ENCODE assay signal across 11 cellular contexts in genomic region chr17:59643159-59643857, GRCh38. TPM values are rescaled to one million over a fixed set of nuclear protein-coding genes. Genes with fewer than 3 reads are reported as not detected.
A peak's percentile ranks its signal among the peaks of the same experiment; 100 is the strongest.
DNase-seq lines count a peak whose midpoint lies in the region; ATAC-seq and TF ChIP-seq lines count a peak whose summit lies in the region.
"Had no signal": no experiment of that assay in that cellular context is flagged by ENCODE, and none has a peak within 500 bp of the region (broad histone marks: within the 10 kb centered on the region; RNA-seq: fewer than 3 reads in every experiment).

No MANE protein-coding gene starts in this region.

- no CpG with 5 or more reads among the region's 4 CpGs for WGBS in mesendoderm (ENCODE audit: extremely low coverage, insufficient coverage, low lambda C conversion rate)

- peak overlapping the region in 4 of 5 experiments; percentile 26 to 60 (median 32) for H3K27ac Mint-ChIP-seq in brain
- H3K27ac Mint-ChIP-seq in activated CD8-positive, alpha-beta T cell treated with anti-CD3 and anti-CD28 coated beads, Interleukin-2, amount 10 ng/mL, durations not matched to agents 7 days and 5 days: no peak overlapping the region

- no peak overlapping the region for H2BK120ac ChIP-seq in mesendoderm (ENCODE audit: low read depth, low read length)

- no peaks in the 10 kb centered on the region for H3K9me3 ChIP-seq in BLaER1

- H3K27ac ChIP-seq in BLaER1: peak overlapping the region; percentile 84
- H3K27ac ChIP-seq in mesendoderm (ENCODE audit: low read depth, low read length): no peak overlapping the region
- H3K27ac ChIP-seq: HL-60 had no signal

- peaks cover 32% of the 10 kb centered on the region for H3K36me3 ChIP-seq in BLaER1
- no peaks in the 10 kb centered on the region for H3K36me3 ChIP-seq in mesendoderm (ENCODE audit: control insufficient read depth, insufficient read depth, low read length)

- CTCF ChIA-PET in activated CD8-positive, alpha-beta T cell treated with anti-CD3 and anti-CD28 coated beads, Interleukin-2, amount 10 ng/mL, durations not matched to agents 7 days and 5 days (lab: Charles Lee): interaction anchor here (0.9 to 2.2 kb wide), 8 partner anchors 8 to 394 kb away, joined by 3 to 7 read pairs (median 3); partner anchors contain the start of gene CLTC

- H3K4me2 ChIP-seq in BLaER1 (peak overlapping the region; percentile 96), mesendoderm (ENCODE audit: low read length) (no peak overlapping the region)

- H4K5ac ChIP-seq in mesendoderm (ENCODE audit: low read length): no peak overlapping the region

- H2BK15ac ChIP-seq in mesendoderm (replicated peaks; ENCODE audit: low read depth): no peak overlapping the region

- H2BK5ac ChIP-seq in mesendoderm (ENCODE audit: low read length): no peak overlapping the region

- TF ChIP-seq CTCF in brain (conservative IDR thresholded peaks at IDR 0.05): no peak

- H3K27me3 ChIP-seq in BLaER1: no peaks in the 10 kb centered on the region
- H3K27me3 ChIP-seq in mesendoderm (ENCODE audit: insufficient read depth, low read length, poor library complexity): no peaks in the 10 kb centered on the region

- H4K20me1 ChIP-seq in BLaER1: peaks cover 5% of the 10 kb centered on the region

- no peak overlapping the region for H3K23ac ChIP-seq in mesendoderm (ENCODE audit: low read length)

- peaks cover 2% of the 10 kb centered on the region for H3K79me1 ChIP-seq in mesendoderm (ENCODE audit: low read length)

- H2AK5ac ChIP-seq in mesendoderm (ENCODE audit: low read length): no peak overlapping the region

- H3K4ac ChIP-seq in mesendoderm (ENCODE audit: low read depth, low read length): no peak overlapping the region

- H4K8ac ChIP-seq in mesendoderm (ENCODE audit: low read depth, low read length): no peak overlapping the region

- H3K9me3 Mint-ChIP-seq in brain: no peaks in the 10 kb centered on the region
- H3K9me3 Mint-ChIP-seq in activated CD8-positive, alpha-beta T cell treated with anti-CD3 and anti-CD28 coated beads, Interleukin-2, amount 10 ng/mL, durations not matched to agents 7 days and 5 days (ENCODE audit: insufficient read depth): no peaks in the 10 kb centered on the region

- POLR2A ChIA-PET in activated CD8-positive, alpha-beta T cell treated with anti-CD3 and anti-CD28 coated beads, Interleukin-2, amount 10 ng/mL, durations not matched to agents 7 days and 5 days (lab: Charles Lee): interaction anchor here (3.1 kb wide), 1 partner anchor 24 kb away, joined by 18 read pairs; the partner anchor contains the start of gene CLTC

- no peak overlapping the region for H3K4me3 Mint-ChIP-seq in brain
- no peak overlapping the region for H3K4me3 Mint-ChIP-seq in activated CD8-positive, alpha-beta T cell treated with anti-CD3 and anti-CD28 coated beads, Interleukin-2, amount 10 ng/mL, durations not matched to agents 7 days and 5 days

- ATAC-seq in activated CD8-positive, alpha-beta T cell treated with anti-CD3 and anti-CD28 coated beads, Interleukin-2, amount 10 ng/mL, durations not matched to agents 7 days and 5 days: no peak
- ATAC-seq in GM21381 (IDR thresholded peaks at IDR 0.05; ENCODE audit: unreplicated experiment): no peak

- H3K4me1 ChIP-seq in BLaER1: peaks cover 88% of the 10 kb centered on the region
- H3K4me1 ChIP-seq in mesendoderm (ENCODE audit: control insufficient read depth, low read depth, low read length): no peaks in the 10 kb centered on the region

- no peaks in the 10 kb centered on the region for H3K27me3 Mint-ChIP-seq in brain
- no peaks in the 10 kb centered on the region for H3K27me3 Mint-ChIP-seq in activated CD8-positive, alpha-beta T cell treated with anti-CD3 and anti-CD28 coated beads, Interleukin-2, amount 10 ng/mL, durations not matched to agents 7 days and 5 days (ENCODE audit: low read depth)

- peaks cover 47% of the 10 kb centered on the region for H3K4me1 Mint-ChIP-seq in brain
- H3K4me1 Mint-ChIP-seq in activated CD8-positive, alpha-beta T cell treated with anti-CD3 and anti-CD28 coated beads, Interleukin-2, amount 10 ng/mL, durations not matched to agents 7 days and 5 days (ENCODE audit: low read depth): peaks cover 33% of the 10 kb centered on the region

- no peak overlapping the region for H3K18ac ChIP-seq in mesendoderm (ENCODE audit: low read length)

- peak overlapping the region; percentile 51 for H3K9ac ChIP-seq in BLaER1
- no peak overlapping the region for H3K9ac ChIP-seq in mesendoderm (ENCODE audit: low read length)

- H3K4me3 ChIP-seq in BLaER1: no peak overlapping the region
- H3K4me3 ChIP-seq in Jurkat, Clone E6-1 (ENCODE audit: low read length): no peak overlapping the region; the same call in 1 of the 2 replicates
- H3K4me3 ChIP-seq in mesendoderm (ENCODE audit: low read length): no peak overlapping the region

- DNase-seq in Jurkat, Clone E6-1 (ENCODE audit: low read depth, low spot score): peak; percentile 79
- DNase-seq in mesendoderm (peak; percentile 14), iPS-NIHi7 (ENCODE audit: extremely low spot score) (no peak)
- DNase-seq in activated CD8-positive, alpha-beta T cell treated with anti-CD3 and anti-CD28 coated beads, Interleukin-2, amount 10 ng/mL, durations not matched to agents 7 days and 5 days: no peak
- DNase-seq in activated CD4-positive, CD25-positive, alpha-beta regulatory T cell (lab: John Stamatoyannopoulos, UW): no peak
- DNase-seq: activated CD4-positive, CD25-positive, alpha-beta regulatory T cell treated with anti-CD3 and anti-CD28 coated beads, Interleukin-2, amount 50 U/mL, for 72 hours; NCI-H524 had no signal

- peaks cover 40% of the 10 kb centered on the region for H3K79me2 ChIP-seq in mesendoderm (ENCODE audit: control insufficient read depth, insufficient read depth, low read length)

- H3K56ac ChIP-seq in mesendoderm (ENCODE audit: low read length): no peak overlapping the region

- H3K36me3 Mint-ChIP-seq in brain: peaks cover 34% of the 10 kb centered on the region
- H3K36me3 Mint-ChIP-seq in activated CD8-positive, alpha-beta T cell treated with anti-CD3 and anti-CD28 coated beads, Interleukin-2, amount 10 ng/mL, durations not matched to agents 7 days and 5 days (ENCODE audit: low read depth): peaks cover 29% of the 10 kb centered on the region

RNA-seq across cellular contexts. Expression of gene CLTC, which starts 23.6 kb away (rescaled TPM):
- polyA plus RNA-seq in Jurkat, Clone E6-1 (2012; ENCODE audit: insufficient read depth, insufficient read length): 105 TPM
- 135 TPM for polyA plus RNA-seq in brain (ENCODE audit: insufficient read depth, low read depth, low replicate concordance)
- 163 TPM for polyA plus RNA-seq in mesendoderm (2013, experiment 1 of 2)
- 158 TPM for polyA plus RNA-seq in mesendoderm (2013, experiment 2 of 2)
- 100 to 1,000 TPM; 126 to 131 TPM for total RNA-seq in activated CD8-positive, alpha-beta T cell treated with anti-CD3 and anti-CD28 coated beads, Interleukin-2, amount 10 ng/mL, durations not matched to agents 7 days and 5 days

Comparison
In these comparisons a context has a peak if more than half of its experiments do, and no peak if none do; other contexts are left out.
1. DNase-seq: peak in Jurkat, Clone E6-1 (single experiment) and mesendoderm (single experiment); none in activated CD8-positive, alpha-beta T cell treated with anti-CD3 and anti-CD28 coated beads, Interleukin-2, amount 10 ng/mL, durations not matched to agents 7 days and 5 days (single experiment), activated CD4-positive, CD25-positive, alpha-beta regulatory T cell (0 of 4) and iPS-NIHi7 (single experiment).